ENCODE assay signal across 1 cellular context in the genomic region with DNA sequence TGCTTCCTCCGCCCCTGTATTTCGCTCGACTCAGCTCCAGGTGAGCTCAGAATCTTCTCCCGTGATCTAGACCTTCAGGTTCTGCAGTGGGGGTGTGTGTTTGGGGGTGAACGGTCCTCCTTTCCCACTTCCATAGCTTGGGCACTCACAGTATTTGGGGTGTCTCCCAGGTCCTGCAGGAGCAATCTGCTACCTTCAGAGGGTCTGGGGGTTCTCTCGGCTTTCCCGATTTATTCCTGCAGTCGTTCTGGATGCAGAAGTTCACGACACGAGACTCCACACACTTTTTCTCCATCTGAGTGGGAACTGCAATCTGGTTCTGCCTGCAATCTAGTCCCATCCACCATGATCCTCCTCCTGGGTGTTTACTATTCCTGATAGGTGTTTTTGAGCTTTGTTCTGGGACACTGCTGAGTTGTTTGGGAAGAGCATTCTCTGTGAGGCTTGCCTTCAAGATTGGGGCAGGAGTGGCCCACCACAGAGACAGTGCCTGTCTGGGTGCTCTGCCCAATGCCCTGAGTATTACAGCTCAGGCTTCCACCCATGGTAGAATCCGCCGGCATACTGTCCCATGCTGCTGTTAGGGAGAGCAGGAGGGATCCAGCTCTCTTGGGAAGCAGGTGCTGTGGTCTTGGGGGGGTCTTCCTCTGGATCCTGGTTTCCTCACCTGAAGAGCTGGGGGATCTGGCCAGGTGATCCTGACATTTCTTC.
TF ChIP-seq lines count a peak whose summit lies in the region.

No MANE protein-coding gene starts in this region.

TF ChIP-seq in SK-N-SH, 30 proteins besides CTCF, POLR2A, EP300 and RAD21 (continued from another document):
- TF ChIP-seq, protein P1, sequence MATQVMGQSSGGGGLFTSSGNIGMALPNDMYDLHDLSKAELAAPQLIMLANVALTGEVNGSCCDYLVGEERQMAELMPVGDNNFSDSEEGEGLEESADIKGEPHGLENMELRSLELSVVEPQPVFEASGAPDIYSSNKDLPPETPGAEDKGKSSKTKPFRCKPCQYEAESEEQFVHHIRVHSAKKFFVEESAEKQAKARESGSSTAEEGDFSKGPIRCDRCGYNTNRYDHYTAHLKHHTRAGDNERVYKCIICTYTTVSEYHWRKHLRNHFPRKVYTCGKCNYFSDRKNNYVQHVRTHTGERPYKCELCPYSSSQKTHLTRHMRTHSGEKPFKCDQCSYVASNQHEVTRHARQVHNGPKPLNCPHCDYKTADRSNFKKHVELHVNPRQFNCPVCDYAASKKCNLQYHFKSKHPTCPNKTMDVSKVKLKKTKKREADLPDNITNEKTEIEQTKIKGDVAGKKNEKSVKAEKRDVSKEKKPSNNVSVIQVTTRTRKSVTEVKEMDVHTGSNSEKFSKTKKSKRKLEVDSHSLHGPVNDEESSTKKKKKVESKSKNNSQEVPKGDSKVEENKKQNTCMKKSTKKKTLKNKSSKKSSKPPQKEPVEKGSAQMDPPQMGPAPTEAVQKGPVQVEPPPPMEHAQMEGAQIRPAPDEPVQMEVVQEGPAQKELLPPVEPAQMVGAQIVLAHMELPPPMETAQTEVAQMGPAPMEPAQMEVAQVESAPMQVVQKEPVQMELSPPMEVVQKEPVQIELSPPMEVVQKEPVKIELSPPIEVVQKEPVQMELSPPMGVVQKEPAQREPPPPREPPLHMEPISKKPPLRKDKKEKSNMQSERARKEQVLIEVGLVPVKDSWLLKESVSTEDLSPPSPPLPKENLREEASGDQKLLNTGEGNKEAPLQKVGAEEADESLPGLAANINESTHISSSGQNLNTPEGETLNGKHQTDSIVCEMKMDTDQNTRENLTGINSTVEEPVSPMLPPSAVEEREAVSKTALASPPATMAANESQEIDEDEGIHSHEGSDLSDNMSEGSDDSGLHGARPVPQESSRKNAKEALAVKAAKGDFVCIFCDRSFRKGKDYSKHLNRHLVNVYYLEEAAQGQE (IDR thresholded peaks at IDR 0.05; ENCODE audit: low read depth, low read length) = no peak
- TF ChIP-seq CHD2 (IDR thresholded peaks at IDR 0.05; ENCODE audit: low read length, partially characterized antibody) = no peak
- TF ChIP-seq, protein P2, sequence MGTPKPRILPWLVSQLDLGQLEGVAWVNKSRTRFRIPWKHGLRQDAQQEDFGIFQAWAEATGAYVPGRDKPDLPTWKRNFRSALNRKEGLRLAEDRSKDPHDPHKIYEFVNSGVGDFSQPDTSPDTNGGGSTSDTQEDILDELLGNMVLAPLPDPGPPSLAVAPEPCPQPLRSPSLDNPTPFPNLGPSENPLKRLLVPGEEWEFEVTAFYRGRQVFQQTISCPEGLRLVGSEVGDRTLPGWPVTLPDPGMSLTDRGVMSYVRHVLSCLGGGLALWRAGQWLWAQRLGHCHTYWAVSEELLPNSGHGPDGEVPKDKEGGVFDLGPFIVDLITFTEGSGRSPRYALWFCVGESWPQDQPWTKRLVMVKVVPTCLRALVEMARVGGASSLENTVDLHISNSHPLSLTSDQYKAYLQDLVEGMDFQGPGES (IDR thresholded peaks at IDR 0.05; ENCODE audit: low read depth, low read length) = no peak
- TF ChIP-seq, protein P3, sequence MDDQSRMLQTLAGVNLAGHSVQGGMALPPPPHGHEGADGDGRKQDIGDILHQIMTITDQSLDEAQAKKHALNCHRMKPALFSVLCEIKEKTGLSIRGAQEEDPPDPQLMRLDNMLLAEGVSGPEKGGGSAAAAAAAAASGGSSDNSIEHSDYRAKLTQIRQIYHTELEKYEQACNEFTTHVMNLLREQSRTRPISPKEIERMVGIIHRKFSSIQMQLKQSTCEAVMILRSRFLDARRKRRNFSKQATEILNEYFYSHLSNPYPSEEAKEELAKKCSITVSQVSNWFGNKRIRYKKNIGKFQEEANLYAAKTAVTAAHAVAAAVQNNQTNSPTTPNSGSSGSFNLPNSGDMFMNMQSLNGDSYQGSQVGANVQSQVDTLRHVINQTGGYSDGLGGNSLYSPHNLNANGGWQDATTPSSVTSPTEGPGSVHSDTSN (IDR thresholded peaks at IDR 0.05) = no peak
- TF ChIP-seq, protein P4, sequence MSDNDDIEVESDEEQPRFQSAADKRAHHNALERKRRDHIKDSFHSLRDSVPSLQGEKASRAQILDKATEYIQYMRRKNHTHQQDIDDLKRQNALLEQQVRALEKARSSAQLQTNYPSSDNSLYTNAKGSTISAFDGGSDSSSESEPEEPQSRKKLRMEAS (IDR thresholded peaks at IDR 0.05; ENCODE audit: low read depth) = no peak
- no peak for TF ChIP-seq YY1 (IDR thresholded peaks at IDR 0.05; ENCODE audit: low read depth)
- no peak for TF ChIP-seq MXI1 (IDR thresholded peaks at IDR 0.05; ENCODE audit: low read depth, low read length)
